In genomic region chr15:101619615-101619865, GRCh38 we compare ENCODE assay signal across 21 cellular contexts.
"Had no signal": no experiment of that assay in that cellular context is flagged by ENCODE, and none has a peak within 500 bp of the region (broad histone marks: within the 10 kb centered on the region; RNA-seq: fewer than 3 reads in every experiment).

No MANE protein-coding gene starts in this region.

- ATAC-seq: Panc1, PC-3, SK-N-SH treated with all-trans-retinoic acid at 6 μM for 48 hours had no signal

- H3K27ac ChIP-seq: RWPE1 had no signal

- DNase-seq: IMR-90; KG1; NCI-H1048; NCI-H1105; NCI-H1417; NCI-H1436 treated with DMSO at 0.1 percent for 48 hours; NCI-H1694; NCI-H187 treated with DMSO at 0.1 percent for 48 hours; NCI-H2029 treated with DMSO at 0.1 percent for 48 hours; NCI-H2227 treated with DMSO at 0.1 percent for 48 hours; NCI-H446; NCI-H510A; NCI-H524 treated with DMSO at 0.1 percent for 48 hours; NCI-H69; NCI-H774; NK-92 treated with Interleukin-12 subunit alpha and Interleukin-12 subunit beta, amount 100 ng/mL, for 24 hours; PC-3; SHP77 had no signal
